ENCODE assay signal across 30 cellular contexts in genomic region chr9:87824216-87824875, GRCh38. TPM values are rescaled to one million over a fixed set of nuclear protein-coding genes. Genes with fewer than 3 reads are reported as not detected.
"Had no signal": no experiment of that assay in that cellular context is flagged by ENCODE, and none has a peak within 500 bp of the region (broad histone marks: within the 10 kb centered on the region; RNA-seq: fewer than 3 reads in every experiment).

No MANE protein-coding gene starts in this region.

- ATAC-seq: activated CD4-positive, alpha-beta T cell treated with anti-CD3 and anti-CD28 coated beads for 36 hours; activated T-helper 17 cell treated with anti-CD3 and anti-CD28 coated beads, Interleukin-2, amount 50 U/mL, for 72 hours; left lobe of liver; lower lobe of right lung; right cardiac atrium had no signal

- DNase-seq: activated B cell treated with CpG ODN at 0.5 μM for 24 hours; activated CD4-positive, alpha-beta T cell treated with anti-CD3 and anti-CD28 coated beads for 36 hours; activated CD4-positive, alpha-beta T cell treated with anti-CD3 and anti-CD28 coated beads, Interleukin-2, amount 50 U/mL, for 4 hours; activated CD8-positive, alpha-beta memory T cell treated with anti-CD3 and anti-CD28 coated beads for 24 hours; activated CD8-positive, alpha-beta memory T cell treated with anti-CD3 and anti-CD28 coated beads, Interleukin-2, amount 50 U/mL, for 4 hours; activated naive CD4-positive, alpha-beta T cell; activated naive CD8-positive, alpha-beta T cell treated with anti-CD3 and anti-CD28 coated beads, Interleukin-2, amount 10 ng/mL, durations not matched to agents 7 days and 5 days; activated T-cell treated with anti-CD3 and anti-CD28 coated beads, Interleukin-2, amount 50 U/mL, for 24 hours; amniotic stem cell; colonic mucosa; heart left ventricle; lower lobe of right lung; naive B cell; right cardiac atrium; stimulated activated CD4-positive, alpha-beta T cell treated with anti-CD3 and anti-CD28 coated beads, Interleukin-4, amount 100 ng/mL, for 4 hours; T1000; trophoblast cell had no signal

- H3K4me3 Mint-ChIP-seq: activated B cell treated with CpG ODN at 0.5 μM for 24 hours; activated CD4-positive, alpha-beta T cell treated with anti-CD3 and anti-CD28 coated beads for 36 hours; activated naive CD8-positive, alpha-beta T cell treated with anti-CD3 and anti-CD28 coated beads, Interleukin-2, amount 10 ng/mL, durations not matched to agents 7 days and 5 days; activated T-cell treated with anti-CD3 and anti-CD28 coated beads, Interleukin-2, amount 50 U/mL, for 24 hours; activated T-helper 17 cell treated with anti-CD3 and anti-CD28 coated beads, Interleukin-2, amount 50 U/mL, for 72 hours; naive B cell; neural crest cell; T-helper 1 cell treated with Interleukin-12 subunit alpha and Interleukin-12 subunit beta and Interleukin-4 antibody, amounts not matched to agents 30 μg/mL and 1 μg/mL, for 36 hours had no signal

- H3K4me3 ChIP-seq: breast epithelium, colonic mucosa, heart left ventricle, lower lobe of right lung, prostate gland had no signal

- H3K27ac Mint-ChIP-seq: activated B cell treated with CpG ODN at 0.5 μM for 24 hours; activated CD4-positive, alpha-beta T cell treated with anti-CD3 and anti-CD28 coated beads for 36 hours; activated naive CD8-positive, alpha-beta T cell treated with anti-CD3 and anti-CD28 coated beads, Interleukin-2, amount 10 ng/mL, durations not matched to agents 7 days and 5 days; activated T-cell treated with anti-CD3 and anti-CD28 coated beads, Interleukin-2, amount 50 U/mL, for 24 hours; activated T-helper 17 cell treated with anti-CD3 and anti-CD28 coated beads, Interleukin-2, amount 50 U/mL, for 72 hours; naive B cell; T-helper 1 cell treated with Interleukin-12 subunit alpha and Interleukin-12 subunit beta and Interleukin-4 antibody, amounts not matched to agents 30 μg/mL and 1 μg/mL, for 36 hours had no signal

- H3K27ac ChIP-seq: breast epithelium, colonic mucosa, epithelial cell of prostate, heart left ventricle, lower lobe of right lung, prostate gland had no signal

- H3K9me3 Mint-ChIP-seq: activated naive CD8-positive, alpha-beta T cell treated with anti-CD3 and anti-CD28 coated beads, Interleukin-2, amount 10 ng/mL, durations not matched to agents 7 days and 5 days; activated T-cell treated with anti-CD3 and anti-CD28 coated beads, Interleukin-2, amount 50 U/mL, for 24 hours; activated T-helper 17 cell treated with anti-CD3 and anti-CD28 coated beads, Interleukin-2, amount 50 U/mL, for 72 hours; neural crest cell; T-helper 1 cell treated with Interleukin-12 subunit alpha and Interleukin-12 subunit beta and Interleukin-4 antibody, amounts not matched to agents 30 μg/mL and 1 μg/mL, for 36 hours had no signal

- H3K4me1 Mint-ChIP-seq: activated B cell treated with CpG ODN at 0.5 μM for 24 hours; activated naive CD8-positive, alpha-beta T cell treated with anti-CD3 and anti-CD28 coated beads, Interleukin-2, amount 10 ng/mL, durations not matched to agents 7 days and 5 days; activated T-helper 17 cell treated with anti-CD3 and anti-CD28 coated beads, Interleukin-2, amount 50 U/mL, for 72 hours; naive B cell; neural crest cell had no signal

- H3K27me3 ChIP-seq: colonic mucosa had no signal

- H3K27me3 Mint-ChIP-seq: activated CD4-positive, alpha-beta T cell treated with anti-CD3 and anti-CD28 coated beads for 36 hours had no signal

- H3K36me3 ChIP-seq: breast epithelium, colonic mucosa, heart left ventricle, lower lobe of right lung, prostate gland had no signal

- H3K36me3 Mint-ChIP-seq: activated naive CD8-positive, alpha-beta T cell treated with anti-CD3 and anti-CD28 coated beads, Interleukin-2, amount 10 ng/mL, durations not matched to agents 7 days and 5 days; naive B cell had no signal

- H3K4me1 ChIP-seq: breast epithelium, colonic mucosa, heart left ventricle, lower lobe of right lung, prostate gland had no signal

- H3K9me3 ChIP-seq: colonic mucosa, heart left ventricle, lower lobe of right lung, prostate gland had no signal

RNA-seq across cellular contexts. Expression of gene SPATA31E1, which starts 58.3 kb away (rescaled TPM):
- total RNA-seq: activated B cell treated with CpG ODN at 0.5 μM for 24 hours; activated CD4-positive, alpha-beta T cell treated with anti-CD3 and anti-CD28 coated beads for 36 hours; activated naive CD8-positive, alpha-beta T cell treated with anti-CD3 and anti-CD28 coated beads, Interleukin-2, amount 10 ng/mL, durations not matched to agents 7 days and 5 days; activated T-helper 17 cell treated with anti-CD3 and anti-CD28 coated beads, Interleukin-2, amount 50 U/mL, for 72 hours; breast epithelium; fibroblast of villous mesenchyme; heart left ventricle; kidney epithelial cell; left lobe of liver; lower lobe of right lung; mesenteric fat pad; mucosa of gallbladder; omental fat pad; right cardiac atrium; temporal lobe had no signal
- polyA plus RNA-seq: heart left ventricle, right cardiac atrium had no signal
